In genomic region chr10:69757553-69758309, GRCh38 we compare ENCODE assay signal across 11 cellular contexts. TPM values are rescaled to one million over a fixed set of nuclear protein-coding genes. Genes with fewer than 3 reads are reported as not detected.
DNase-seq lines count a peak whose midpoint lies in the region; ATAC-seq and TF ChIP-seq lines count a peak whose summit lies in the region.
"Had no signal": no experiment of that assay in that cellular context is flagged by ENCODE, and none has a peak within 500 bp of the region (broad histone marks: within the 10 kb centered on the region; RNA-seq: fewer than 3 reads in every experiment).

No MANE protein-coding gene starts in this region.

- H3K4me1 Mint-ChIP-seq in osteocyte (ENCODE audit: unreplicated experiment) = peaks cover 43% of the 10 kb centered on the region

- TF ChIP-seq EP300 in esophagus muscularis mucosa (IDR thresholded peaks at IDR 0.05) = no peak

- peak; percentile 38 for ATAC-seq in esophagus mucosa

- peaks cover 0 to 6% (median 0%) of the 10 kb centered on the region in 4 donors for H3K27me3 ChIP-seq in esophagus muscularis mucosa
- H3K27me3 ChIP-seq: tibial nerve had no signal

- H3K4me3 Mint-ChIP-seq in osteocyte (ENCODE audit: unreplicated experiment) = peak overlapping the region; percentile 34
- H3K4me3 Mint-ChIP-seq: activated T-cell treated with anti-CD3 and anti-CD28 coated beads, Interleukin-2, amount 50 U/mL, for 72 hours had no signal

- no peaks in the 10 kb centered on the region for H3K9me3 ChIP-seq in esophagus muscularis mucosa
- H3K9me3 ChIP-seq: psoas muscle, tibial nerve had no signal

- DNase-seq in DMS153 treated with DMSO at 0.1 percent for 48 hours (lab: John Stamatoyannopoulos, UW; ENCODE audit: unreplicated experiment) (peak; percentile 19), NCI-H510A (lab: John Stamatoyannopoulos, UW) (peak; percentile 90), osteocyte (ENCODE audit: extremely low spot score, unreplicated experiment) (peak; percentile 89), esophagus muscularis mucosa (ENCODE audit: extremely low spot score) (no peak), T-helper 2 cell (no peak), KG1 (lab: John Stamatoyannopoulos, UW) (no peak)
- DNase-seq in stimulated activated CD4-positive, alpha-beta T cell treated with anti-CD3 and anti-CD28 coated beads, Interleukin-15, amount 100 ng/mL, for 24 hours = no peak
- DNase-seq: activated T-cell treated with anti-CD3 and anti-CD28 coated beads, Interleukin-2, amount 50 U/mL, for 72 hours; psoas muscle had no signal

- no peaks in the 10 kb centered on the region for H3K9me3 Mint-ChIP-seq in osteocyte (ENCODE audit: unreplicated experiment)
- H3K9me3 Mint-ChIP-seq: activated T-cell treated with anti-CD3 and anti-CD28 coated beads, Interleukin-2, amount 50 U/mL, for 72 hours had no signal

- H3K27me3 Mint-ChIP-seq in osteocyte (ENCODE audit: unreplicated experiment) = no peaks in the 10 kb centered on the region

- H3K4me3 ChIP-seq in esophagus muscularis mucosa = no peak overlapping the region
- H3K4me3 ChIP-seq: psoas muscle, tibial nerve had no signal

- no peak overlapping the region for H3K27ac ChIP-seq in esophagus muscularis mucosa (replicated peaks in 1 of 4)
- H3K27ac ChIP-seq: psoas muscle, tibial nerve had no signal

- H3K36me3 Mint-ChIP-seq in osteocyte (ENCODE audit: unreplicated experiment) = no peaks in the 10 kb centered on the region

- intact Hi-C loops in esophagus muscularis mucosa (cut with DNase I) = no loop called here

- peaks cover 0 to 11% (median 2%) of the 10 kb centered on the region in 4 donors for H3K4me1 ChIP-seq in esophagus muscularis mucosa
- H3K4me1 ChIP-seq: psoas muscle had no signal

- no peak for TF ChIP-seq CTCF in osteocyte (IDR thresholded peaks at IDR 0.05)
- no peak for TF ChIP-seq CTCF in esophagus muscularis mucosa (IDR thresholded peaks at IDR 0.05)

- 63% methylated on average over 7 of the region's 10 CpGs for WGBS in esophagus muscularis mucosa

- H3K36me3 ChIP-seq in esophagus muscularis mucosa = no peaks in the 10 kb centered on the region
- H3K36me3 ChIP-seq: tibial nerve had no signal

- H3K27ac Mint-ChIP-seq in osteocyte (ENCODE audit: unreplicated experiment) = peak overlapping the region; percentile 95
- H3K27ac Mint-ChIP-seq: activated T-cell treated with anti-CD3 and anti-CD28 coated beads, Interleukin-2, amount 50 U/mL, for 72 hours had no signal

- no peak for TF ChIP-seq POLR2A in esophagus muscularis mucosa (IDR thresholded peaks at IDR 0.05; ENCODE audit: low read depth)

RNA-seq across cellular contexts. Expression of gene COL13A1, which starts 44.0 kb away (rescaled TPM):
- total RNA-seq in esophagus mucosa (0.92 TPM), osteocyte (29.2 and 29.9 TPM in 2 replicates), esophagus muscularis mucosa (1 to 10 TPM; 1.2 to 4.2 (median 2.6) TPM)
- total RNA-seq: activated T-cell treated with anti-CD3 and anti-CD28 coated beads, Interleukin-2, amount 50 U/mL, for 72 hours had no signal

Comparison
In these comparisons a context has a peak if more than half of its experiments do, and no peak if none do; other contexts are left out.
1. DNase-seq: peak in DMS153 treated with DMSO at 0.1 percent for 48 hours (single experiment), NCI-H510A (single experiment) and osteocyte (single experiment); none in esophagus muscularis mucosa (single experiment), T-helper 2 cell (0 of 5), KG1 (single experiment) and stimulated activated CD4-positive, alpha-beta T cell treated with anti-CD3 and anti-CD28 coated beads, Interleukin-15, amount 100 ng/mL, for 24 hours (single experiment).